2 cellular contexts compared by ENCODE assay signal in the genomic region with DNA sequence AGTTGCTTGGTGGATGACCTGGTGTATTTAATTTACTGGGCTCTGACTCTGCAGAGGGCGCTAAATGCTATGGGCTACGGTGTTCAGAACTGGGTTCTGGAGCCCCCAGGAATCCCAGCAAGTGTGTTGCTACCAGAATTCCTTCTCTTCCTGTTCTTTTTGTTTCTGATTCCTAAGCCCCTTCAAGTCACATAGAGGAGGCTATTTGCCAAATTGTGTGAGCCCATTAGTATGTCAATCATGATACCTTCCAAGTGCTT.
TF ChIP-seq lines count a peak whose summit lies in the region.

No MANE protein-coding gene starts in this region.

TF ChIP-seq in GM23338, 12 proteins besides CTCF, POLR2A, EP300 and RAD21 (continued from another document):
- TF ChIP-seq REST (IDR thresholded peaks at IDR 0.05; ENCODE audit: unreplicated experiment): no peak
- TF ChIP-seq JUNB (IDR thresholded peaks at IDR 0.05; ENCODE audit: unreplicated experiment): no peak
- TF ChIP-seq, protein P1, sequence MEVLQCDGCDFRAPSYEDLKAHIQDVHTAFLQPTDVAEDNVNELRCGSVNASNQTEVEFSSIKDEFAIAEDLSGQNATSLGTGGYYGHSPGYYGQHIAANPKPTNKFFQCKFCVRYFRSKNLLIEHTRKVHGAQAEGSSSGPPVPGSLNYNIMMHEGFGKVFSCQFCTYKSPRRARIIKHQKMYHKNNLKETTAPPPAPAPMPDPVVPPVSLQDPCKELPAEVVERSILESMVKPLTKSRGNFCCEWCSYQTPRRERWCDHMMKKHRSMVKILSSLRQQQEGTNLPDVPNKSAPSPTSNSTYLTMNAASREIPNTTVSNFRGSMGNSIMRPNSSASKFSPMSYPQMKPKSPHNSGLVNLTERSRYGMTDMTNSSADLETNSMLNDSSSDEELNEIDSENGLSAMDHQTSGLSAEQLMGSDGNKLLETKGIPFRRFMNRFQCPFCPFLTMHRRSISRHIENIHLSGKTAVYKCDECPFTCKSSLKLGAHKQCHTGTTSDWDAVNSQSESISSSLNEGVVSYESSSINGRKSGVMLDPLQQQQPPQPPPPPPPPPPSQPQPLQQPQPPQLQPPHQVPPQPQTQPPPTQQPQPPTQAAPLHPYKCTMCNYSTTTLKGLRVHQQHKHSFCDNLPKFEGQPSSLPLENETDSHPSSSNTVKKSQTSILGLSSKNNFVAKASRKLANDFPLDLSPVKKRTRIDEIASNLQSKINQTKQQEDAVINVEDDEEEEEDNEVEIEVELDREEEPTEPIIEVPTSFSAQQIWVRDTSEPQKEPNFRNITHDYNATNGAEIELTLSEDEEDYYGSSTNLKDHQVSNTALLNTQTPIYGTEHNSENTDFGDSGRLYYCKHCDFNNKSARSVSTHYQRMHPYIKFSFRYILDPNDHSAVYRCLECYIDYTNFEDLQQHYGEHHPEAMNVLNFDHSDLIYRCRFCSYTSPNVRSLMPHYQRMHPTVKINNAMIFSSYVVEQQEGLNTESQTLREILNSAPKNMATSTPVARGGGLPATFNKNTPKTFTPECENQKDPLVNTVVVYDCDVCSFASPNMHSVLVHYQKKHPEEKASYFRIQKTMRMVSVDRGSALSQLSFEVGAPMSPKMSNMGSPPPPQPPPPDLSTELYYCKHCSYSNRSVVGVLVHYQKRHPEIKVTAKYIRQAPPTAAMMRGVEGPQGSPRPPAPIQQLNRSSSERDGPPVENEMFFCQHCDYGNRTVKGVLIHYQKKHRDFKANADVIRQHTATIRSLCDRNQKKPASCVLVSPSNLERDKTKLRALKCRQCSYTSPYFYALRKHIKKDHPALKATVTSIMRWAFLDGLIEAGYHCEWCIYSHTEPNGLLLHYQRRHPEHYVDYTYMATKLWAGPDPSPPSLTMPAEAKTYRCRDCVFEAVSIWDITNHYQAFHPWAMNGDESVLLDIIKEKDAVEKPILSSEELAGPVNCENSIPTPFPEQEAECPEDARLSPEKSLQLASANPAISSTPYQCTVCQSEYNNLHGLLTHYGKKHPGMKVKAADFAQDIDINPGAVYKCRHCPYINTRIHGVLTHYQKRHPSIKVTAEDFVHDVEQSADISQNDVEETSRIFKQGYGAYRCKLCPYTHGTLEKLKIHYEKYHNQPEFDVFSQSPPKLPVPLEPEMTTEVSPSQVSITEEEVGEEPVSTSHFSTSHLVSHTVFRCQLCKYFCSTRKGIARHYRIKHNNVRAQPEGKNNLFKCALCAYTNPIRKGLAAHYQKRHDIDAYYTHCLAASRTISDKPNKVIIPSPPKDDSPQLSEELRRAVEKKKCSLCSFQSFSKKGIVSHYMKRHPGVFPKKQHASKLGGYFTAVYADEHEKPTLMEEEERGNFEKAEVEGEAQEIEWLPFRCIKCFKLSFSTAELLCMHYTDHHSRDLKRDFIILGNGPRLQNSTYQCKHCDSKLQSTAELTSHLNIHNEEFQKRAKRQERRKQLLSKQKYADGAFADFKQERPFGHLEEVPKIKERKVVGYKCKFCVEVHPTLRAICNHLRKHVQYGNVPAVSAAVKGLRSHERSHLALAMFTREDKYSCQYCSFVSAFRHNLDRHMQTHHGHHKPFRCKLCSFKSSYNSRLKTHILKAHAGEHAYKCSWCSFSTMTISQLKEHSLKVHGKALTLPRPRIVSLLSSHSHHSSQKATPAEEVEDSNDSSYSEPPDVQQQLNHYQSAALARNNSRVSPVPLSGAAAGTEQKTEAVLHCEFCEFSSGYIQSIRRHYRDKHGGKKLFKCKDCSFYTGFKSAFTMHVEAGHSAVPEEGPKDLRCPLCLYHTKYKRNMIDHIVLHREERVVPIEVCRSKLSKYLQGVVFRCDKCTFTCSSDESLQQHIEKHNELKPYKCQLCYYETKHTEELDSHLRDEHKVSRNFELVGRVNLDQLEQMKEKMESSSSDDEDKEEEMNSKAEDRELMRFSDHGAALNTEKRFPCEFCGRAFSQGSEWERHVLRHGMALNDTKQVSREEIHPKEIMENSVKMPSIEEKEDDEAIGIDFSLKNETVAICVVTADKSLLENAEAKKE (CRISPR knock-in tag; IDR thresholded peaks at IDR 0.05): no peak
- TF ChIP-seq EZH2phosphoT487 (IDR thresholded peaks at IDR 0.05; ENCODE audit: unreplicated experiment): no peak
- no peak for TF ChIP-seq NANOG (IDR thresholded peaks at IDR 0.05; ENCODE audit: borderline replicate concordance)
- no peak for TF ChIP-seq EZH2 (IDR thresholded peaks at IDR 0.05; ENCODE audit: low read depth, unreplicated experiment)
- TF ChIP-seq ZNF331 (CRISPR knock-in tag; IDR thresholded peaks at IDR 0.05; ENCODE audit: low read depth): no peak
- TF ChIP-seq, protein P2, sequence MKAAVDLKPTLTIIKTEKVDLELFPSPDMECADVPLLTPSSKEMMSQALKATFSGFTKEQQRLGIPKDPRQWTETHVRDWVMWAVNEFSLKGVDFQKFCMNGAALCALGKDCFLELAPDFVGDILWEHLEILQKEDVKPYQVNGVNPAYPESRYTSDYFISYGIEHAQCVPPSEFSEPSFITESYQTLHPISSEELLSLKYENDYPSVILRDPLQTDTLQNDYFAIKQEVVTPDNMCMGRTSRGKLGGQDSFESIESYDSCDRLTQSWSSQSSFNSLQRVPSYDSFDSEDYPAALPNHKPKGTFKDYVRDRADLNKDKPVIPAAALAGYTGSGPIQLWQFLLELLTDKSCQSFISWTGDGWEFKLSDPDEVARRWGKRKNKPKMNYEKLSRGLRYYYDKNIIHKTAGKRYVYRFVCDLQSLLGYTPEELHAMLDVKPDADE (IDR thresholded peaks at IDR 0.05): no peak
- TF ChIP-seq STAT1 (IDR thresholded peaks at IDR 0.05; ENCODE audit: unreplicated experiment): no peak
- TF ChIP-seq CREB1 (CRISPR knock-in tag; IDR thresholded peaks at IDR 0.05; ENCODE audit: low read depth): no peak
- no peak for TF ChIP-seq POLR2AphosphoS5 (IDR thresholded peaks at IDR 0.05; ENCODE audit: low read depth)
TF ChIP-seq in GM23338: peak in this region for 0.

TF ChIP-seq in K562, 482 proteins besides CTCF, POLR2A, EP300 and RAD21 (continued from another document):
- TF ChIP-seq, protein P3, sequence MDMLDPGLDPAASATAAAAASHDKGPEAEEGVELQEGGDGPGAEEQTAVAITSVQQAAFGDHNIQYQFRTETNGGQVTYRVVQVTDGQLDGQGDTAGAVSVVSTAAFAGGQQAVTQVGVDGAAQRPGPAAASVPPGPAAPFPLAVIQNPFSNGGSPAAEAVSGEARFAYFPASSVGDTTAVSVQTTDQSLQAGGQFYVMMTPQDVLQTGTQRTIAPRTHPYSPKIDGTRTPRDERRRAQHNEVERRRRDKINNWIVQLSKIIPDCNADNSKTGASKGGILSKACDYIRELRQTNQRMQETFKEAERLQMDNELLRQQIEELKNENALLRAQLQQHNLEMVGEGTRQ (CRISPR knock-in tag; IDR thresholded peaks at IDR 0.05): no peak
- TF ChIP-seq, protein P4, sequence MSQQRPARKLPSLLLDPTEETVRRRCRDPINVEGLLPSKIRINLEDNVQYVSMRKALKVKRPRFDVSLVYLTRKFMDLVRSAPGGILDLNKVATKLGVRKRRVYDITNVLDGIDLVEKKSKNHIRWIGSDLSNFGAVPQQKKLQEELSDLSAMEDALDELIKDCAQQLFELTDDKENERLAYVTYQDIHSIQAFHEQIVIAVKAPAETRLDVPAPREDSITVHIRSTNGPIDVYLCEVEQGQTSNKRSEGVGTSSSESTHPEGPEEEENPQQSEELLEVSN (IDR thresholded peaks at IDR 0.05; ENCODE audit: borderline replicate concordance in 1 of 2, extremely low read depth in 1 of 2, insufficient read depth in 1 of 2, insufficient read length in 1 of 2, low read depth in 1 of 2, low read length in 1 of 2, poor library complexity in 1 of 2, severe bottlenecking in 1 of 2): no peak
- TF ChIP-seq, protein P5, sequence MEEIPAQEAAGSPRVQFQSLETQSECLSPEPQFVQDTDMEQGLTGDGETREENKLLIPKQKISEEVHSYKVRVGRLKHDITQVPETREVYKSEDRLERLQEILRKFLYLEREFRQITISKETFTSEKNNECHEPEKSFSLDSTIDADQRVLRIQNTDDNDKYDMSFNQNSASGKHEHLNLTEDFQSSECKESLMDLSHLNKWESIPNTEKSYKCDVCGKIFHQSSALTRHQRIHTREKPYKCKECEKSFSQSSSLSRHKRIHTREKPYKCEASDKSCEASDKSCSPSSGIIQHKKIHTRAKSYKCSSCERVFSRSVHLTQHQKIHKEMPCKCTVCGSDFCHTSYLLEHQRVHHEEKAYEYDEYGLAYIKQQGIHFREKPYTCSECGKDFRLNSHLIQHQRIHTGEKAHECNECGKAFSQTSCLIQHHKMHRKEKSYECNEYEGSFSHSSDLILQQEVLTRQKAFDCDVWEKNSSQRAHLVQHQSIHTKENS (CRISPR knock-in tag; IDR thresholded peaks at IDR 0.05): no peak
- TF ChIP-seq ESRRA (IDR thresholded peaks at IDR 0.05; ENCODE audit: borderline replicate concordance, low read depth) (no peak), ZNF644 (tag; IDR thresholded peaks at IDR 0.05; ENCODE audit: low read depth) (no peak), STAG1 (CRISPR knock-in tag; IDR thresholded peaks at IDR 0.05; ENCODE audit: borderline replicate concordance) (no peak), YBX1 (IDR thresholded peaks at IDR 0.05) (no peak)
